In the genomic region with DNA sequence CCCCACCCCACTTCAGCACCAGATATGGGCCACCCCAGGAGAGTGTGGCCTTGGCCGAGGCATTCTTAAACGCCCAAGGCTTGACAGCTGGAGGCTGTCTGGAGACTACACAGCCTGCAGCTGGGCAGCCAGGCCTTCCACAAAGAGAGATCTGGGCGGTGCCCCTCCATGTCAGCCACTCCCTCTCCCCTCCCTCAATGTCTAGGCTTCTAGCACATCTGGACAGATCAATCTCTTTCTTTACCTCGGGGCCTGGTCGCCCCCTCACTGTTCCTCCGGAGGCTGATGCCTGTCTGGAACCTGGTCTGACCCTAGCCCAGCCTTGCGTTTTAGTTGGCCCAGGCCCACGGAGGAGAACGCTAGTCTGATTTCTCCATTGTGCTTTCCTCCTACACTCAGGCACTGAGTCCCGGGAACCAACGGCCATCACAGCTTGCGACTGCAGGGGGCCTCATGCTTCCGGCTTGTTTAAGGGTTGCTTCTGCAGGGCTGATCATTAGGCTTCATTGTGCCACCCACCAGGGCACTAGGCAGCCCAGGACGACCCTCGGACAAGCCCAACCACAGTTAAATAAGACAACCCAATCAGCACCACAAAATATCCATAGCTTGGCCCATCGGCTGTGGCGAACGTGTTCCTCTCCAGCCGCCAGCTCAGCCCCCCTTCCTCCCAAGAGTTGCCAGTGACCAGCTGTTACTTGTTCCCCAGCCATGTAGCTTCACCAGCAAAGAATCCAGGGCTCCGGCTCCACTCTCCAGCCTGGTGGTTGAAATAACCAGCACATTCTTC, we compare ENCODE assay signal across 9 cellular contexts.
DNase-seq lines count a peak whose midpoint lies in the region; ATAC-seq and TF ChIP-seq lines count a peak whose summit lies in the region.
"Had no signal": no experiment of that assay in that cellular context is flagged by ENCODE, and none has a peak within 500 bp of the region (broad histone marks: within the 10 kb centered on the region; RNA-seq: fewer than 3 reads in every experiment).

No MANE protein-coding gene starts in this region.

- H3K9me3 ChIP-seq in OCI-LY3 (ENCODE audit: insufficient read depth, low read length): no peaks in the 10 kb centered on the region

- no peaks in the 10 kb centered on the region for H3K36me3 ChIP-seq in OCI-LY3 (replicated peaks; ENCODE audit: low read depth, low read length)

- H3K4me2 ChIP-seq in OCI-LY3 (ENCODE audit: low read length): peak overlapping the region; percentile 39

- peak overlapping the region; percentile 90 for H3K27ac Mint-ChIP-seq in osteocyte (ENCODE audit: unreplicated experiment)
- H3K27ac Mint-ChIP-seq in stimulated activated naive B cell treated with anti-CD40 and anti-IgM and Interleukin-4, amounts not matched to agents 10 μg/mL and 1 μg/mL and 100 μg/mL, for 72 hours: no peak overlapping the region

- H3K27me3 ChIP-seq in OCI-LY3 (ENCODE audit: low read depth, low read length): peaks cover 4% of the 10 kb centered on the region; the same call in 1 of the 2 replicates

- H3K4me1 Mint-ChIP-seq in osteocyte (ENCODE audit: unreplicated experiment): peaks cover 69% of the 10 kb centered on the region
- peaks cover 5 to 22% of the 10 kb centered on the region in 2 donors for H3K4me1 Mint-ChIP-seq in stimulated activated naive B cell treated with anti-CD40 and anti-IgM and Interleukin-4, amounts not matched to agents 10 μg/mL and 1 μg/mL and 100 μg/mL, for 72 hours

- DNase-seq in ELF-1 (ENCODE audit: low read depth, low spot score) (peak; percentile 94), fibroblast of peridontal ligament (ENCODE audit: extremely low read depth) (peak; percentile 73), osteocyte (ENCODE audit: extremely low spot score, unreplicated experiment) (no peak), NCI-H1417 treated with DMSO at 0.1 percent for 48 hours (lab: John Stamatoyannopoulos, UW) (no peak), occipital lobe (lab: John Stamatoyannopoulos, UW) (no peak), DMS79 treated with DMSO at 0.1 percent for 48 hours (lab: John Stamatoyannopoulos, UW) (no peak)
- no peak for DNase-seq in stimulated activated naive B cell treated with anti-CD40 and anti-IgM and Interleukin-4, amounts not matched to agents 10 μg/mL and 1 μg/mL and 100 μg/mL, for 72 hours
- DNase-seq: stimulated activated CD4-positive, alpha-beta T cell treated with anti-CD3 and anti-CD28 coated beads, Interleukin-2, amount 100 ng/mL, for 48 hours had no signal

- ATAC-seq in stimulated activated naive B cell treated with anti-CD40 and anti-IgM and Interleukin-4, amounts not matched to agents 10 μg/mL and 1 μg/mL and 100 μg/mL, for 72 hours (replicated peaks): no peak

- H3K4me3 Mint-ChIP-seq in osteocyte (ENCODE audit: unreplicated experiment): peak overlapping the region; percentile 12
- H3K4me3 Mint-ChIP-seq in stimulated activated naive B cell treated with anti-CD40 and anti-IgM and Interleukin-4, amounts not matched to agents 10 μg/mL and 1 μg/mL and 100 μg/mL, for 72 hours: no peak overlapping the region

- no peak overlapping the region for H3K4me3 ChIP-seq in OCI-LY3 (ENCODE audit: low read length)

- no peaks in the 10 kb centered on the region for H3K36me3 Mint-ChIP-seq in osteocyte (ENCODE audit: unreplicated experiment)
- H3K36me3 Mint-ChIP-seq in stimulated activated naive B cell treated with anti-CD40 and anti-IgM and Interleukin-4, amounts not matched to agents 10 μg/mL and 1 μg/mL and 100 μg/mL, for 72 hours: no peaks in the 10 kb centered on the region

- H2AFZ ChIP-seq in OCI-LY3 (ENCODE audit: low read depth, low read length): no peak overlapping the region

- no peak overlapping the region for H3K27ac ChIP-seq in OCI-LY3 (ENCODE audit: low read length)

- TF ChIP-seq CTCF in OCI-LY3 (IDR thresholded peaks at IDR 0.05; ENCODE audit: low read depth, low read length): no peak
- peak; percentile 35 for TF ChIP-seq CTCF in osteocyte (IDR thresholded peaks at IDR 0.05)

- peaks cover 44% of the 10 kb centered on the region for H3K4me1 ChIP-seq in OCI-LY3 (ENCODE audit: low read length)

- H3K9me3 Mint-ChIP-seq in osteocyte (ENCODE audit: unreplicated experiment): no peaks in the 10 kb centered on the region
- no peaks in the 10 kb centered on the region for H3K9me3 Mint-ChIP-seq in stimulated activated naive B cell treated with anti-CD40 and anti-IgM and Interleukin-4, amounts not matched to agents 10 μg/mL and 1 μg/mL and 100 μg/mL, for 72 hours

- no peaks in the 10 kb centered on the region for H4K20me1 ChIP-seq in OCI-LY3 (ENCODE audit: insufficient read depth, low read length)

- no peak overlapping the region for H3K9ac ChIP-seq in OCI-LY3 (ENCODE audit: low read length)

- no peaks in the 10 kb centered on the region for H3K79me2 ChIP-seq in OCI-LY3 (ENCODE audit: low read length)

- no peaks in the 10 kb centered on the region for H3K27me3 Mint-ChIP-seq in osteocyte (ENCODE audit: unreplicated experiment)
- H3K27me3 Mint-ChIP-seq in stimulated activated naive B cell treated with anti-CD40 and anti-IgM and Interleukin-4, amounts not matched to agents 10 μg/mL and 1 μg/mL and 100 μg/mL, for 72 hours: peaks cover 11 to 19% of the 10 kb centered on the region in 2 donors

Comparison
In these comparisons a context has a peak if more than half of its experiments do, and no peak if none do; other contexts are left out.
1. DNase-seq: peak in ELF-1 (single experiment) and fibroblast of peridontal ligament (single experiment); none in osteocyte (single experiment), stimulated activated naive B cell treated with anti-CD40 and anti-IgM and Interleukin-4, amounts not matched to agents 10 μg/mL and 1 μg/mL and 100 μg/mL, for 72 hours (single experiment), NCI-H1417 treated with DMSO at 0.1 percent for 48 hours (single experiment), occipital lobe (single experiment) and DMS79 treated with DMSO at 0.1 percent for 48 hours (single experiment).